In the genomic region with DNA sequence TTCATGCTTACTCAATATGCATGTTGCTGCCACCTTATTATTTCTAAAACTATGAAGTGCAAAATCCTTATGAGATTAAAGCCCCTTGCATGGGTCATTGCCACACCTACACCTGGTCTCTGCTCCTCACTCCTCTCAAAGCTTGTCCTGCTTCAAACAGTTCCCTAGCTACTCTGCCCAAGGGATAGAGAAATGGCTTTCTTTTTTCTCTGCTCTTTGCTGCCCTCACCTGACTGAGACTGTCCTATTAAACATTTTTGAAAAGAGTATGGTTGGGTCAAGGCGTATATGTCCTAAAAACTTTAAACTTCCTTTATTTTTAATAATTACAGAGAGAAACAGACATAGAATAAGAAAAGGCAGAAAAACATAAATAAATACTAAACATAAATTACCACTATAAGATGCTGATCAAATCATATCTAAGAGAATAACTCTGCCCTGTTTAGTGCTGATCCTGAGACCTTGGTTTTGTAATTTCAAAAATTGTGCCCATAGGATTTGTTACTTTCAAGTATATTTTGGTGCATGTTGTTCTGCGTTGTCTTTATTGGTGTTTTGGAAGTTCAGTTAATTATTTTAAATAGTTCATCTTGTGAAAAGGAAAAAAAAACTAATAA, we compare ENCODE assay signal across 2 cellular contexts.
TF ChIP-seq lines count a peak whose summit lies in the region.

No MANE protein-coding gene starts in this region.

TF ChIP-seq in GM23338, 12 proteins besides CTCF, POLR2A, EP300 and RAD21 (continues in another document):
- TF ChIP-seq, protein P1, sequence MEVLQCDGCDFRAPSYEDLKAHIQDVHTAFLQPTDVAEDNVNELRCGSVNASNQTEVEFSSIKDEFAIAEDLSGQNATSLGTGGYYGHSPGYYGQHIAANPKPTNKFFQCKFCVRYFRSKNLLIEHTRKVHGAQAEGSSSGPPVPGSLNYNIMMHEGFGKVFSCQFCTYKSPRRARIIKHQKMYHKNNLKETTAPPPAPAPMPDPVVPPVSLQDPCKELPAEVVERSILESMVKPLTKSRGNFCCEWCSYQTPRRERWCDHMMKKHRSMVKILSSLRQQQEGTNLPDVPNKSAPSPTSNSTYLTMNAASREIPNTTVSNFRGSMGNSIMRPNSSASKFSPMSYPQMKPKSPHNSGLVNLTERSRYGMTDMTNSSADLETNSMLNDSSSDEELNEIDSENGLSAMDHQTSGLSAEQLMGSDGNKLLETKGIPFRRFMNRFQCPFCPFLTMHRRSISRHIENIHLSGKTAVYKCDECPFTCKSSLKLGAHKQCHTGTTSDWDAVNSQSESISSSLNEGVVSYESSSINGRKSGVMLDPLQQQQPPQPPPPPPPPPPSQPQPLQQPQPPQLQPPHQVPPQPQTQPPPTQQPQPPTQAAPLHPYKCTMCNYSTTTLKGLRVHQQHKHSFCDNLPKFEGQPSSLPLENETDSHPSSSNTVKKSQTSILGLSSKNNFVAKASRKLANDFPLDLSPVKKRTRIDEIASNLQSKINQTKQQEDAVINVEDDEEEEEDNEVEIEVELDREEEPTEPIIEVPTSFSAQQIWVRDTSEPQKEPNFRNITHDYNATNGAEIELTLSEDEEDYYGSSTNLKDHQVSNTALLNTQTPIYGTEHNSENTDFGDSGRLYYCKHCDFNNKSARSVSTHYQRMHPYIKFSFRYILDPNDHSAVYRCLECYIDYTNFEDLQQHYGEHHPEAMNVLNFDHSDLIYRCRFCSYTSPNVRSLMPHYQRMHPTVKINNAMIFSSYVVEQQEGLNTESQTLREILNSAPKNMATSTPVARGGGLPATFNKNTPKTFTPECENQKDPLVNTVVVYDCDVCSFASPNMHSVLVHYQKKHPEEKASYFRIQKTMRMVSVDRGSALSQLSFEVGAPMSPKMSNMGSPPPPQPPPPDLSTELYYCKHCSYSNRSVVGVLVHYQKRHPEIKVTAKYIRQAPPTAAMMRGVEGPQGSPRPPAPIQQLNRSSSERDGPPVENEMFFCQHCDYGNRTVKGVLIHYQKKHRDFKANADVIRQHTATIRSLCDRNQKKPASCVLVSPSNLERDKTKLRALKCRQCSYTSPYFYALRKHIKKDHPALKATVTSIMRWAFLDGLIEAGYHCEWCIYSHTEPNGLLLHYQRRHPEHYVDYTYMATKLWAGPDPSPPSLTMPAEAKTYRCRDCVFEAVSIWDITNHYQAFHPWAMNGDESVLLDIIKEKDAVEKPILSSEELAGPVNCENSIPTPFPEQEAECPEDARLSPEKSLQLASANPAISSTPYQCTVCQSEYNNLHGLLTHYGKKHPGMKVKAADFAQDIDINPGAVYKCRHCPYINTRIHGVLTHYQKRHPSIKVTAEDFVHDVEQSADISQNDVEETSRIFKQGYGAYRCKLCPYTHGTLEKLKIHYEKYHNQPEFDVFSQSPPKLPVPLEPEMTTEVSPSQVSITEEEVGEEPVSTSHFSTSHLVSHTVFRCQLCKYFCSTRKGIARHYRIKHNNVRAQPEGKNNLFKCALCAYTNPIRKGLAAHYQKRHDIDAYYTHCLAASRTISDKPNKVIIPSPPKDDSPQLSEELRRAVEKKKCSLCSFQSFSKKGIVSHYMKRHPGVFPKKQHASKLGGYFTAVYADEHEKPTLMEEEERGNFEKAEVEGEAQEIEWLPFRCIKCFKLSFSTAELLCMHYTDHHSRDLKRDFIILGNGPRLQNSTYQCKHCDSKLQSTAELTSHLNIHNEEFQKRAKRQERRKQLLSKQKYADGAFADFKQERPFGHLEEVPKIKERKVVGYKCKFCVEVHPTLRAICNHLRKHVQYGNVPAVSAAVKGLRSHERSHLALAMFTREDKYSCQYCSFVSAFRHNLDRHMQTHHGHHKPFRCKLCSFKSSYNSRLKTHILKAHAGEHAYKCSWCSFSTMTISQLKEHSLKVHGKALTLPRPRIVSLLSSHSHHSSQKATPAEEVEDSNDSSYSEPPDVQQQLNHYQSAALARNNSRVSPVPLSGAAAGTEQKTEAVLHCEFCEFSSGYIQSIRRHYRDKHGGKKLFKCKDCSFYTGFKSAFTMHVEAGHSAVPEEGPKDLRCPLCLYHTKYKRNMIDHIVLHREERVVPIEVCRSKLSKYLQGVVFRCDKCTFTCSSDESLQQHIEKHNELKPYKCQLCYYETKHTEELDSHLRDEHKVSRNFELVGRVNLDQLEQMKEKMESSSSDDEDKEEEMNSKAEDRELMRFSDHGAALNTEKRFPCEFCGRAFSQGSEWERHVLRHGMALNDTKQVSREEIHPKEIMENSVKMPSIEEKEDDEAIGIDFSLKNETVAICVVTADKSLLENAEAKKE (CRISPR knock-in tag; IDR thresholded peaks at IDR 0.05), result no peak
- TF ChIP-seq, protein P2, sequence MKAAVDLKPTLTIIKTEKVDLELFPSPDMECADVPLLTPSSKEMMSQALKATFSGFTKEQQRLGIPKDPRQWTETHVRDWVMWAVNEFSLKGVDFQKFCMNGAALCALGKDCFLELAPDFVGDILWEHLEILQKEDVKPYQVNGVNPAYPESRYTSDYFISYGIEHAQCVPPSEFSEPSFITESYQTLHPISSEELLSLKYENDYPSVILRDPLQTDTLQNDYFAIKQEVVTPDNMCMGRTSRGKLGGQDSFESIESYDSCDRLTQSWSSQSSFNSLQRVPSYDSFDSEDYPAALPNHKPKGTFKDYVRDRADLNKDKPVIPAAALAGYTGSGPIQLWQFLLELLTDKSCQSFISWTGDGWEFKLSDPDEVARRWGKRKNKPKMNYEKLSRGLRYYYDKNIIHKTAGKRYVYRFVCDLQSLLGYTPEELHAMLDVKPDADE (IDR thresholded peaks at IDR 0.05), result no peak
- TF ChIP-seq JUNB (IDR thresholded peaks at IDR 0.05; ENCODE audit: unreplicated experiment) (no peak), NANOG (IDR thresholded peaks at IDR 0.05; ENCODE audit: borderline replicate concordance) (no peak), POLR2AphosphoS5 (IDR thresholded peaks at IDR 0.05; ENCODE audit: low read depth) (no peak), EZH2 (IDR thresholded peaks at IDR 0.05; ENCODE audit: low read depth, unreplicated experiment) (no peak), STAT1 (IDR thresholded peaks at IDR 0.05; ENCODE audit: unreplicated experiment) (no peak)
- TF ChIP-seq, protein P3, sequence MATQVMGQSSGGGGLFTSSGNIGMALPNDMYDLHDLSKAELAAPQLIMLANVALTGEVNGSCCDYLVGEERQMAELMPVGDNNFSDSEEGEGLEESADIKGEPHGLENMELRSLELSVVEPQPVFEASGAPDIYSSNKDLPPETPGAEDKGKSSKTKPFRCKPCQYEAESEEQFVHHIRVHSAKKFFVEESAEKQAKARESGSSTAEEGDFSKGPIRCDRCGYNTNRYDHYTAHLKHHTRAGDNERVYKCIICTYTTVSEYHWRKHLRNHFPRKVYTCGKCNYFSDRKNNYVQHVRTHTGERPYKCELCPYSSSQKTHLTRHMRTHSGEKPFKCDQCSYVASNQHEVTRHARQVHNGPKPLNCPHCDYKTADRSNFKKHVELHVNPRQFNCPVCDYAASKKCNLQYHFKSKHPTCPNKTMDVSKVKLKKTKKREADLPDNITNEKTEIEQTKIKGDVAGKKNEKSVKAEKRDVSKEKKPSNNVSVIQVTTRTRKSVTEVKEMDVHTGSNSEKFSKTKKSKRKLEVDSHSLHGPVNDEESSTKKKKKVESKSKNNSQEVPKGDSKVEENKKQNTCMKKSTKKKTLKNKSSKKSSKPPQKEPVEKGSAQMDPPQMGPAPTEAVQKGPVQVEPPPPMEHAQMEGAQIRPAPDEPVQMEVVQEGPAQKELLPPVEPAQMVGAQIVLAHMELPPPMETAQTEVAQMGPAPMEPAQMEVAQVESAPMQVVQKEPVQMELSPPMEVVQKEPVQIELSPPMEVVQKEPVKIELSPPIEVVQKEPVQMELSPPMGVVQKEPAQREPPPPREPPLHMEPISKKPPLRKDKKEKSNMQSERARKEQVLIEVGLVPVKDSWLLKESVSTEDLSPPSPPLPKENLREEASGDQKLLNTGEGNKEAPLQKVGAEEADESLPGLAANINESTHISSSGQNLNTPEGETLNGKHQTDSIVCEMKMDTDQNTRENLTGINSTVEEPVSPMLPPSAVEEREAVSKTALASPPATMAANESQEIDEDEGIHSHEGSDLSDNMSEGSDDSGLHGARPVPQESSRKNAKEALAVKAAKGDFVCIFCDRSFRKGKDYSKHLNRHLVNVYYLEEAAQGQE (IDR thresholded peaks at IDR 0.05; ENCODE audit: unreplicated experiment), result no peak

TF ChIP-seq in H1, 55 proteins besides CTCF, POLR2A, EP300 and RAD21 (continued from another document):
- TF ChIP-seq, protein P4, sequence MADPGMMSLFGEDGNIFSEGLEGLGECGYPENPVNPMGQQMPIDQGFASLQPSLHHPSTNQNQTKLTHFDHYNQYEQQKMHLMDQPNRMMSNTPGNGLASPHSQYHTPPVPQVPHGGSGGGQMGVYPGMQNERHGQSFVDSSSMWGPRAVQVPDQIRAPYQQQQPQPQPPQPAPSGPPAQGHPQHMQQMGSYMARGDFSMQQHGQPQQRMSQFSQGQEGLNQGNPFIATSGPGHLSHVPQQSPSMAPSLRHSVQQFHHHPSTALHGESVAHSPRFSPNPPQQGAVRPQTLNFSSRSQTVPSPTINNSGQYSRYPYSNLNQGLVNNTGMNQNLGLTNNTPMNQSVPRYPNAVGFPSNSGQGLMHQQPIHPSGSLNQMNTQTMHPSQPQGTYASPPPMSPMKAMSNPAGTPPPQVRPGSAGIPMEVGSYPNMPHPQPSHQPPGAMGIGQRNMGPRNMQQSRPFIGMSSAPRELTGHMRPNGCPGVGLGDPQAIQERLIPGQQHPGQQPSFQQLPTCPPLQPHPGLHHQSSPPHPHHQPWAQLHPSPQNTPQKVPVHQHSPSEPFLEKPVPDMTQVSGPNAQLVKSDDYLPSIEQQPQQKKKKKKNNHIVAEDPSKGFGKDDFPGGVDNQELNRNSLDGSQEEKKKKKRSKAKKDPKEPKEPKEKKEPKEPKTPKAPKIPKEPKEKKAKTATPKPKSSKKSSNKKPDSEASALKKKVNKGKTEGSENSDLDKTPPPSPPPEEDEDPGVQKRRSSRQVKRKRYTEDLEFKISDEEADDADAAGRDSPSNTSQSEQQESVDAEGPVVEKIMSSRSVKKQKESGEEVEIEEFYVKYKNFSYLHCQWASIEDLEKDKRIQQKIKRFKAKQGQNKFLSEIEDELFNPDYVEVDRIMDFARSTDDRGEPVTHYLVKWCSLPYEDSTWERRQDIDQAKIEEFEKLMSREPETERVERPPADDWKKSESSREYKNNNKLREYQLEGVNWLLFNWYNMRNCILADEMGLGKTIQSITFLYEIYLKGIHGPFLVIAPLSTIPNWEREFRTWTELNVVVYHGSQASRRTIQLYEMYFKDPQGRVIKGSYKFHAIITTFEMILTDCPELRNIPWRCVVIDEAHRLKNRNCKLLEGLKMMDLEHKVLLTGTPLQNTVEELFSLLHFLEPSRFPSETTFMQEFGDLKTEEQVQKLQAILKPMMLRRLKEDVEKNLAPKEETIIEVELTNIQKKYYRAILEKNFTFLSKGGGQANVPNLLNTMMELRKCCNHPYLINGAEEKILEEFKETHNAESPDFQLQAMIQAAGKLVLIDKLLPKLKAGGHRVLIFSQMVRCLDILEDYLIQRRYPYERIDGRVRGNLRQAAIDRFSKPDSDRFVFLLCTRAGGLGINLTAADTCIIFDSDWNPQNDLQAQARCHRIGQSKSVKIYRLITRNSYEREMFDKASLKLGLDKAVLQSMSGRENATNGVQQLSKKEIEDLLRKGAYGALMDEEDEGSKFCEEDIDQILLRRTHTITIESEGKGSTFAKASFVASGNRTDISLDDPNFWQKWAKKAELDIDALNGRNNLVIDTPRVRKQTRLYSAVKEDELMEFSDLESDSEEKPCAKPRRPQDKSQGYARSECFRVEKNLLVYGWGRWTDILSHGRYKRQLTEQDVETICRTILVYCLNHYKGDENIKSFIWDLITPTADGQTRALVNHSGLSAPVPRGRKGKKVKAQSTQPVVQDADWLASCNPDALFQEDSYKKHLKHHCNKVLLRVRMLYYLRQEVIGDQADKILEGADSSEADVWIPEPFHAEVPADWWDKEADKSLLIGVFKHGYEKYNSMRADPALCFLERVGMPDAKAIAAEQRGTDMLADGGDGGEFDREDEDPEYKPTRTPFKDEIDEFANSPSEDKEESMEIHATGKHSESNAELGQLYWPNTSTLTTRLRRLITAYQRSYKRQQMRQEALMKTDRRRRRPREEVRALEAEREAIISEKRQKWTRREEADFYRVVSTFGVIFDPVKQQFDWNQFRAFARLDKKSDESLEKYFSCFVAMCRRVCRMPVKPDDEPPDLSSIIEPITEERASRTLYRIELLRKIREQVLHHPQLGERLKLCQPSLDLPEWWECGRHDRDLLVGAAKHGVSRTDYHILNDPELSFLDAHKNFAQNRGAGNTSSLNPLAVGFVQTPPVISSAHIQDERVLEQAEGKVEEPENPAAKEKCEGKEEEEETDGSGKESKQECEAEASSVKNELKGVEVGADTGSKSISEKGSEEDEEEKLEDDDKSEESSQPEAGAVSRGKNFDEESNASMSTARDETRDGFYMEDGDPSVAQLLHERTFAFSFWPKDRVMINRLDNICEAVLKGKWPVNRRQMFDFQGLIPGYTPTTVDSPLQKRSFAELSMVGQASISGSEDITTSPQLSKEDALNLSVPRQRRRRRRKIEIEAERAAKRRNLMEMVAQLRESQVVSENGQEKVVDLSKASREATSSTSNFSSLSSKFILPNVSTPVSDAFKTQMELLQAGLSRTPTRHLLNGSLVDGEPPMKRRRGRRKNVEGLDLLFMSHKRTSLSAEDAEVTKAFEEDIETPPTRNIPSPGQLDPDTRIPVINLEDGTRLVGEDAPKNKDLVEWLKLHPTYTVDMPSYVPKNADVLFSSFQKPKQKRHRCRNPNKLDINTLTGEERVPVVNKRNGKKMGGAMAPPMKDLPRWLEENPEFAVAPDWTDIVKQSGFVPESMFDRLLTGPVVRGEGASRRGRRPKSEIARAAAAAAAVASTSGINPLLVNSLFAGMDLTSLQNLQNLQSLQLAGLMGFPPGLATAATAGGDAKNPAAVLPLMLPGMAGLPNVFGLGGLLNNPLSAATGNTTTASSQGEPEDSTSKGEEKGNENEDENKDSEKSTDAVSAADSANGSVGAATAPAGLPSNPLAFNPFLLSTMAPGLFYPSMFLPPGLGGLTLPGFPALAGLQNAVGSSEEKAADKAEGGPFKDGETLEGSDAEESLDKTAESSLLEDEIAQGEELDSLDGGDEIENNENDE (IDR thresholded peaks at IDR 0.05; ENCODE audit: insufficient replicate concordance, low read length), result no peak
- TF ChIP-seq TAF1 (IDR thresholded peaks at IDR 0.05; ENCODE audit: low read depth, low read length) (no peak), SAP30 (IDR thresholded peaks at IDR 0.05; ENCODE audit: insufficient read depth, insufficient replicate concordance, low read length) (no peak), HDAC2 (IDR thresholded peaks at IDR 0.05; ENCODE audit: borderline replicate concordance in 1 of 2, low read depth in 2 of 2, low read length in 2 of 2) (no peak), CHD2 (IDR thresholded peaks at IDR 0.05; ENCODE audit: low read length) (no peak), SP1 (IDR thresholded peaks at IDR 0.05; ENCODE audit: low read depth, low read length) (no peak), BACH1 (IDR thresholded peaks at IDR 0.05; ENCODE audit: low read length) (no peak)
- TF ChIP-seq, protein P5, sequence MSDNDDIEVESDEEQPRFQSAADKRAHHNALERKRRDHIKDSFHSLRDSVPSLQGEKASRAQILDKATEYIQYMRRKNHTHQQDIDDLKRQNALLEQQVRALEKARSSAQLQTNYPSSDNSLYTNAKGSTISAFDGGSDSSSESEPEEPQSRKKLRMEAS (IDR thresholded peaks at IDR 0.05), result no peak
